Comparison of ENCODE assay signal across 8 cellular contexts in genomic region chr6:134289204-134289575, GRCh38. TPM values are rescaled to one million over a fixed set of nuclear protein-coding genes. Genes with fewer than 3 reads are reported as not detected.
DNase-seq lines count a peak whose midpoint lies in the region; ATAC-seq and TF ChIP-seq lines count a peak whose summit lies in the region.
"Had no signal": no experiment of that assay in that cellular context is flagged by ENCODE, and none has a peak within 500 bp of the region (broad histone marks: within the 10 kb centered on the region; RNA-seq: fewer than 3 reads in every experiment).

No MANE protein-coding gene starts in this region.

- no peak overlapping the region for H3K9ac ChIP-seq in DND-41 (ENCODE audit: low read depth, low read length)
- no peak overlapping the region for H3K9ac ChIP-seq in smooth muscle cell (ENCODE audit: low read depth)

- H3K9me2 ChIP-seq in PC-9 (ENCODE audit: insufficient read depth): no peaks in the 10 kb centered on the region

- DNase-seq in DND-41: no peak
- DNase-seq in PC-9: no peak
- no peak for DNase-seq in caudate nucleus (lab: John Stamatoyannopoulos, UW)
- DNase-seq in smooth muscle cell (lab: John Stamatoyannopoulos, UW; ENCODE audit: unreplicated experiment): no peak
- no peak for DNase-seq in T-cell
- no peak for DNase-seq in left ventricle myocardium superior
- DNase-seq in stimulated activated CD4-positive, alpha-beta T cell treated with anti-CD3 and anti-CD28 coated beads, Interleukin-2, amount 100 ng/mL, for 48 hours: no peak

- H3K27ac ChIP-seq in DND-41 (ENCODE audit: low read length) (no peak overlapping the region), PC-9 (peak overlapping the region; percentile 87), caudate nucleus (ENCODE audit: low read depth, low read length) (peak overlapping the region; percentile 54), smooth muscle cell (ENCODE audit: low read depth) (peak overlapping the region; percentile 95)

- ATAC-seq in DND-41 (ENCODE audit: insufficient read depth, low read depth) (peak; percentile 14; the same call in 1 of the 3 replicates), T-cell (replicated peaks in 1 of 4) (no peak), left ventricle myocardium superior (no peak)

- H3K9me3 ChIP-seq in DND-41 (ENCODE audit: insufficient read depth, low read length, severe bottlenecking): no peaks in the 10 kb centered on the region
- 0 out of 2 replicates have a peak, but pooled peaks cover 5% of the 10 kb centered on the region for H3K9me3 ChIP-seq in PC-9 (ENCODE audit: insufficient read depth, low read depth)
- no peaks in the 10 kb centered on the region for H3K9me3 ChIP-seq in smooth muscle cell (replicated peaks; ENCODE audit: low read depth)

- H3K27me3 Mint-ChIP-seq in T-cell: no peaks in the 10 kb centered on the region

- H3K4me1 Mint-ChIP-seq in T-cell: peaks cover 17 to 23% (median 21%) of the 10 kb centered on the region in 3 donors

- peak overlapping the region in 1 of 2 donors; percentile 20 for H3K27ac Mint-ChIP-seq in T-cell
- H3K27ac Mint-ChIP-seq: nephron had no signal

- no peaks in the 10 kb centered on the region for H4K20me1 ChIP-seq in DND-41 (ENCODE audit: insufficient read depth, low read length)
- no peaks in the 10 kb centered on the region for H4K20me1 ChIP-seq in PC-9 (ENCODE audit: insufficient read depth)
- H4K20me1 ChIP-seq in smooth muscle cell (ENCODE audit: low read depth): no peaks in the 10 kb centered on the region

- no peaks in the 10 kb centered on the region for H3K27me3 ChIP-seq in DND-41 (ENCODE audit: insufficient read depth, low read length, poor library complexity)
- no peaks in the 10 kb centered on the region for H3K27me3 ChIP-seq in PC-9 (ENCODE audit: insufficient read depth, low read depth)
- H3K27me3 ChIP-seq in smooth muscle cell (ENCODE audit: low read depth): no peaks in the 10 kb centered on the region

- no TSS peak for BruUV-seq in PC-9 (replicated peaks; lab: Mats Ljungman, UMichigan)

- intact Hi-C loops in PC-9 (cut with micrococcal nuclease; ENCODE audit: unreplicated experiment): loop anchor here (2.0 kb wide), 3 partner anchors 114 to 148 kb away; no protein-coding TSS in a partner anchor
- intact Hi-C loops in left ventricle myocardium superior (cut with micrococcal nuclease): no loop called here

- CTCF ChIA-PET in PC-9 (lab: Charles Lee) (no interaction called here), T-cell (lab: Charles Lee) (interaction anchor here in 1 of 2 donors (0.6 kb wide), 1 partner anchor 351 kb away, joined by 3 read pairs; no protein-coding TSS in a partner anchor)

- TF ChIP-seq CTCF in DND-41 (IDR thresholded peaks at IDR 0.05; ENCODE audit: borderline replicate concordance, extremely low read depth, low read length, poor library complexity, severe bottlenecking) (no peak), PC-9 (conservative IDR thresholded peaks at IDR 0.05) (no peak), smooth muscle cell (IDR thresholded peaks at IDR 0.05; ENCODE audit: borderline replicate concordance, insufficient read depth, poor library complexity, severe bottlenecking) (no peak)

- no peak overlapping the region for H2AFZ ChIP-seq in DND-41 (ENCODE audit: low read depth, low read length)
- no peak overlapping the region for H2AFZ ChIP-seq in PC-9
- no peak overlapping the region for H2AFZ ChIP-seq in smooth muscle cell (ENCODE audit: low read depth)

- 93% methylated on average over 1 of the region's 1 CpG for WGBS in smooth muscle cell (ENCODE audit: low lambda C conversion rate)

- H3K4me3 Mint-ChIP-seq in T-cell: peak overlapping the region in 1 of 3 donors; percentile 38
- H3K4me3 Mint-ChIP-seq: nephron had no signal

- peaks cover 23% of the 10 kb centered on the region for H3F3A ChIP-seq in PC-9 (ENCODE audit: insufficient read depth, low read depth)
- H3F3A ChIP-seq in smooth muscle cell (ENCODE audit: low read depth): peaks cover 5% of the 10 kb centered on the region

- H3K79me2 ChIP-seq in DND-41 (ENCODE audit: insufficient read depth, low read length): no peaks in the 10 kb centered on the region
- no peaks in the 10 kb centered on the region for H3K79me2 ChIP-seq in PC-9 (ENCODE audit: low read depth)
- H3K79me2 ChIP-seq in smooth muscle cell (ENCODE audit: low read depth): no peaks in the 10 kb centered on the region

- no peak overlapping the region for H3K4me2 ChIP-seq in DND-41 (ENCODE audit: insufficient read depth, low read length)
- H3K4me2 ChIP-seq in PC-9: peak overlapping the region; percentile 10
- peak overlapping the region; percentile 28 for H3K4me2 ChIP-seq in smooth muscle cell

- peaks cover 18% of the 10 kb centered on the region for H3K4me1 ChIP-seq in DND-41 (ENCODE audit: insufficient read depth, low read length)
- peaks cover 29% of the 10 kb centered on the region for H3K4me1 ChIP-seq in PC-9 (replicated peaks; ENCODE audit: insufficient read depth)
- peaks cover 11% of the 10 kb centered on the region for H3K4me1 ChIP-seq in smooth muscle cell (ENCODE audit: low read depth)

- H3K36me3 ChIP-seq in DND-41 (ENCODE audit: insufficient read depth, low read length) (no peaks in the 10 kb centered on the region), PC-9 (ENCODE audit: low read depth) (no peaks in the 10 kb centered on the region), smooth muscle cell (ENCODE audit: low read depth) (no peaks in the 10 kb centered on the region)

- POLR2A ChIA-PET in PC-9 (lab: Charles Lee; ENCODE audit: unreplicated experiment): no interaction called here
- POLR2A ChIA-PET in T-cell (lab: Charles Lee): no interaction called here

- no peaks in the 10 kb centered on the region for H3K36me3 Mint-ChIP-seq in T-cell

- no peaks in the 10 kb centered on the region for H3K9me3 Mint-ChIP-seq in T-cell

- H3K4me3 ChIP-seq in DND-41 (ENCODE audit: low read depth in 1 of 2, low read length in 2 of 2) (no peak overlapping the region), PC-9 (no peak overlapping the region), smooth muscle cell (no peak overlapping the region)

RNA-seq across cellular contexts. Expression of gene SGK1, which starts 28.7 kb away (rescaled TPM):
- total RNA-seq in PC-9 (2021) (11.3 and 13.5 TPM in 2 replicates), smooth muscle cell (67.0 and 109 TPM in 2 replicates), T-cell (100 to 1,000 TPM in 1 of 5 donors, 10 to 100 TPM in 4; 18.9 to 165 (median 37.1) TPM), left ventricle myocardium superior (37.5 TPM)
- polyA plus RNA-seq in smooth muscle cell: 18.9 and 52.3 TPM in 2 replicates
